12 cellular contexts compared by ENCODE assay signal in genomic region chr1:204094262-204095247, GRCh38. TPM values are rescaled to one million over a fixed set of nuclear protein-coding genes. Genes with fewer than 3 reads are reported as not detected.
DNase-seq lines count a peak whose midpoint lies in the region; ATAC-seq, FAIRE-seq and TF ChIP-seq lines count a peak whose summit lies in the region.
"Had no signal": no experiment of that assay in that cellular context is flagged by ENCODE, and none has a peak within 500 bp of the region (broad histone marks: within the 10 kb centered on the region; RNA-seq: fewer than 3 reads in every experiment).

No MANE protein-coding gene starts in this region.

- ATAC-seq in A549: peak in 1 of 2 experiments; percentile 33; a peak in 2 of 6 replicates
- peak in 1 of 2 donors; percentile 56 for ATAC-seq in left cardiac atrium
- peak; percentile 11 for ATAC-seq in mucosa of descending colon
- ATAC-seq in GM21381 (IDR thresholded peaks at IDR 0.05; ENCODE audit: unreplicated experiment): no peak

- WGBS in A549 (ENCODE audit: missing lambda C conversion rate): 83% methylated on average over 19 of the region's 19 CpGs
- 57% methylated on average over 17 of the region's 19 CpGs for WGBS in esophagus muscularis mucosa

- H3K4me1 ChIP-seq in A549 (peaks cover 27% of the 10 kb centered on the region), mucosa of descending colon (ENCODE audit: low read depth) (peaks cover 32% of the 10 kb centered on the region), esophagus muscularis mucosa (peaks cover 28 to 72% (median 64%) of the 10 kb centered on the region in 4 donors)

- no peak overlapping the region for H3K4me3 ChIP-seq in A549
- H3K4me3 ChIP-seq in mucosa of descending colon: no peak overlapping the region
- no peak overlapping the region for H3K4me3 ChIP-seq in esophagus muscularis mucosa

- H3K9me3 ChIP-seq in A549: no peaks in the 10 kb centered on the region
- no peaks in the 10 kb centered on the region for H3K9me3 ChIP-seq in mucosa of descending colon
- no peaks in the 10 kb centered on the region for H3K9me3 ChIP-seq in esophagus muscularis mucosa

- peak overlapping the region in 1 of 2 experiments; percentile 80; a peak in 4 of 6 replicates for H3K27ac ChIP-seq in A549
- peak overlapping the region in 2 of 4 donors; percentile 7 to 42 for H3K27ac ChIP-seq in esophagus muscularis mucosa (replicated peaks in 1 of 4)

- no peaks in the 10 kb centered on the region for H3K27me3 ChIP-seq in esophagus muscularis mucosa

- intact Hi-C loops in left cardiac atrium (cut with DNase I) (no loop called here), mucosa of descending colon (cut with DNase I, micrococcal nuclease) (no loop called here), esophagus muscularis mucosa (cut with DNase I) (no loop called here)

- no peak for TF ChIP-seq CTCF in A549 (IDR thresholded peaks at IDR 0.05)
- no peak for TF ChIP-seq CTCF in mucosa of descending colon (IDR thresholded peaks at IDR 0.05)
- no peak for TF ChIP-seq CTCF in esophagus muscularis mucosa (IDR thresholded peaks at IDR 0.05)

- TF ChIP-seq EP300 in A549 (IDR thresholded peaks at IDR 0.05) (no peak), esophagus muscularis mucosa (IDR thresholded peaks at IDR 0.05) (no peak)

- CTCF ChIA-PET in A549 (lab: Yijun Ruan, JAX): interaction anchor here (0.9 to 3.0 kb wide), 2 partner anchors 120 to 224 kb away, joined by 3 to 11 read pairs; no protein-coding TSS in a partner anchor

- POLR2A ChIA-PET in A549 (lab: Yijun Ruan, JAX): no interaction called here

- TF ChIP-seq POLR2A in A549 (IDR thresholded peaks at IDR 0.05; ENCODE audit: low read length) (no peak), esophagus muscularis mucosa (IDR thresholded peaks at IDR 0.05; ENCODE audit: low read depth) (no peak)

- no peak for TF ChIP-seq RAD21 in A549 (conservative IDR thresholded peaks at IDR 0.05 in 1 of 2, IDR thresholded peaks at IDR 0.05 in 1 of 2)

- DNase-seq in A549 (ENCODE audit: low read depth in 1 of 2, low spot score in 1 of 2): no peak
- DNase-seq in NCI-H69 (lab: John Stamatoyannopoulos, UW): peak; percentile 70
- peak; percentile 48 for DNase-seq in left cardiac atrium
- DNase-seq in mucosa of descending colon: no peak
- no peak for DNase-seq in iPS-NIHi7 (ENCODE audit: extremely low spot score)
- DNase-seq in esophagus muscularis mucosa (ENCODE audit: extremely low spot score): no peak
- no peak for DNase-seq in amniotic stem cell (lab: John Stamatoyannopoulos, UW)
- DNase-seq: activated CD4-positive, alpha-beta T cell treated with anti-CD3 and anti-CD28 coated beads, Interleukin-2, amount 50 U/mL, for 1 hour; stimulated activated CD8-positive, alpha-beta memory T cell treated with anti-CD3 and anti-CD28 coated beads, Interleukin-4, amount 100 ng/mL, for 48 hours had no signal

- peak overlapping the region; percentile 78; the same call in 1 of the 3 replicates for H3K4me2 ChIP-seq in A549

- no peak for FAIRE-seq in A549 (lab: Jason Lieb, UNC)
- FAIRE-seq: endometrium had no signal

- H3K36me3 ChIP-seq in mucosa of descending colon (ENCODE audit: low read depth): no peaks in the 10 kb centered on the region
- H3K36me3 ChIP-seq in esophagus muscularis mucosa: no peaks in the 10 kb centered on the region

TF ChIP-seq in A549, 52 proteins besides CTCF, POLR2A, EP300 and RAD21:
- no peak for TF ChIP-seq RNF2 (IDR thresholded peaks at IDR 0.05; ENCODE audit: borderline replicate concordance, low read depth)
- TF ChIP-seq BHLHE40 (IDR thresholded peaks at IDR 0.05; ENCODE audit: low read depth, low read length): no peak
- no peak for TF ChIP-seq CHD4 (IDR thresholded peaks at IDR 0.05; ENCODE audit: borderline replicate concordance)
- no peak for TF ChIP-seq EHMT2 (IDR thresholded peaks at IDR 0.05; ENCODE audit: low read depth)
- no peak for TF ChIP-seq ZFP36 (IDR thresholded peaks at IDR 0.05; ENCODE audit: borderline replicate concordance, partially characterized antibody)
- TF ChIP-seq NR3C1 (IDR thresholded peaks at IDR 0.05): no peak
- TF ChIP-seq SREBF2 (IDR thresholded peaks at IDR 0.05): no peak
- no peak for TF ChIP-seq HMGXB4 (CRISPR knock-in tag; IDR thresholded peaks at IDR 0.05; ENCODE audit: borderline replicate concordance)
- TF ChIP-seq E2F6 (IDR thresholded peaks at IDR 0.05; ENCODE audit: borderline replicate concordance, low read depth): no peak
- TF ChIP-seq ELK1 (IDR thresholded peaks at IDR 0.05; ENCODE audit: low read depth, low read length): no peak
- TF ChIP-seq RFX5 (IDR thresholded peaks at IDR 0.05): no peak
- TF ChIP-seq USF2 (IDR thresholded peaks at IDR 0.05): no peak
TF ChIP-seq in A549: peak in this region for 0.

RNA-seq across cellular contexts. Expression of gene SOX13, which starts 21.6 kb away (rescaled TPM):
- polyA plus RNA-seq in A549 (2011; rRNA removed): 9.8 TPM in 2 replicates
- polyA plus RNA-seq in A549 (2012; cell fraction: cytosol; rRNA removed): 12.0 and 16.0 TPM in 2 replicates
- polyA plus RNA-seq in A549 (2012; cell fraction: nucleus; rRNA removed): 39.1 and 39.4 TPM in 2 replicates
- 6.8 to 7.3 TPM (median 7.0 TPM) in 3 replicates for polyA plus RNA-seq in A549 (2017; fragmentation: RNase III; extraction: RNeasy Plus Mini Kit Qiagen cat#74134 plus additional on column Dnase treatment)
- 15.7 and 17.6 TPM in 2 replicates for polyA minus RNA-seq in A549 (2011; rRNA and poly(A)+ RNA removed)
- total RNA-seq in left cardiac atrium: 10 to 100 TPM; 14.0 to 14.4 TPM
- total RNA-seq in mucosa of descending colon: 10 to 100 TPM; 39.8 to 69.2 (median 40.7) TPM
- 10 to 100 TPM; 13.3 to 25.6 (median 21.7) TPM for total RNA-seq in esophagus muscularis mucosa

RNA-seq across cellular contexts. Expression of gene ETNK2, which starts 57.3 kb away (rescaled TPM):
- polyA plus RNA-seq in A549 (2011; rRNA removed): 5.1 and 5.2 TPM in 2 replicates
- 2.7 and 4.5 TPM in 2 replicates for polyA plus RNA-seq in A549 (2012; cell fraction: cytosol; rRNA removed)
- polyA plus RNA-seq in A549 (2012; cell fraction: nucleus; rRNA removed): 2.1 and 3.5 TPM in 2 replicates
- polyA plus RNA-seq in A549 (2017; fragmentation: RNase III; extraction: RNeasy Plus Mini Kit Qiagen cat#74134 plus additional on column Dnase treatment): 2.3 to 3.5 TPM (median 3.4 TPM) in 3 replicates
- polyA minus RNA-seq in A549 (2011; rRNA and poly(A)+ RNA removed): 5.1 and 6.7 TPM in 2 replicates
- 1 to 10 TPM; 5.3 to 6.2 TPM for total RNA-seq in left cardiac atrium
- total RNA-seq in mucosa of descending colon: 1 to 10 TPM in 2 of 3 donors, under 1 TPM in 1; 0.20 to 6.8 (median 2.1) TPM
- 10 to 100 TPM in 1 of 4 donors, 1 to 10 TPM in 3; 5.6 to 15.3 (median 6.8) TPM for total RNA-seq in esophagus muscularis mucosa
- total RNA-seq: T-helper 1 cell treated with Interleukin-12 subunit alpha and Interleukin-12 subunit beta and Interleukin-4 antibody, amounts not matched to agents 30 ng/mL and 1 ng/mL, for 36 hours had no signal

Comparison
In these comparisons a context has a peak if more than half of its experiments do, and no peak if none do; other contexts are left out.
1. DNase-seq: peak in NCI-H69 (single experiment) and left cardiac atrium (single experiment); none in A549 (0 of 2), mucosa of descending colon (0 of 3), iPS-NIHi7 (single experiment), esophagus muscularis mucosa (single experiment) and amniotic stem cell (single experiment).